ENCODE assay signal across 20 cellular contexts in the genomic region with DNA sequence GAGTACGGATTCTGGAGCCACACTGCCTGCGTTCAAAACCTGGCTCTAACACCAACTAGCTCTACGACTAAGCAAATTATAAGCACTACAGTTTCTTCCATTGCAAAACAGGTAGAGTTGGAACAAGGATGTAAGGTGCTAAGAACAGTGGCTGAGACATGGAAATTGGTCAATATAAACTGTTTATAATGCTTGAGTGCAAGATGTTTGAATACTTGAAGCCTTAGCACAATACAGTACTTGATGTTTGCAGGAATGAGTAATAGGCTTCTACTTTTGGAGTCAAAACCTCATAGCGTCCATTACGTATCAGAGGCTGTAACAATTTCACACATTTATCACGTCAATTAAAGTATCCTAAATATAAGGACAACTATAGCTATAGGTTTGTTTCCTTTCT. TPM values are rescaled to one million over a fixed set of nuclear protein-coding genes. Genes with fewer than 3 reads are reported as not detected.
DNase-seq lines count a peak whose midpoint lies in the region; ATAC-seq, FAIRE-seq and TF ChIP-seq lines count a peak whose summit lies in the region.
"Had no signal": no experiment of that assay in that cellular context is flagged by ENCODE, and none has a peak within 500 bp of the region (broad histone marks: within the 10 kb centered on the region; RNA-seq: fewer than 3 reads in every experiment).

No MANE protein-coding gene starts in this region.

- BruUV-seq in HepG2 (replicated peaks; lab: Mats Ljungman, UMichigan) (TSS peak; percentile 10), Panc1 (replicated peaks; lab: Mats Ljungman, UMichigan) (TSS peak; percentile 18)

- H3K9ac ChIP-seq in HepG2 (ENCODE audit: insufficient read depth, low read depth, low read length), result no peak overlapping the region

- no peak for TF ChIP-seq CTCF in HepG2 (CRISPR knock-in tag; IDR thresholded peaks at IDR 0.05)
- TF ChIP-seq CTCF in right lobe of liver (IDR thresholded peaks at IDR 0.05), result no peak
- no peak for TF ChIP-seq CTCF in Panc1 (IDR thresholded peaks at IDR 0.05)
- TF ChIP-seq CTCF in upper lobe of left lung (IDR thresholded peaks at IDR 0.05), result no peak
- no peak for TF ChIP-seq CTCF in pancreas (IDR thresholded peaks at IDR 0.05)

- H3K4me2 ChIP-seq in HepG2 (ENCODE audit: low read depth, low read length), result no peak overlapping the region

- intact Hi-C loops in HepG2 (cut with micrococcal nuclease; ENCODE audit: unreplicated experiment), result no loop called here
- intact Hi-C loops in right lobe of liver (cut with DNase I), result no loop called here
- intact Hi-C loops in Panc1 (cut with micrococcal nuclease; ENCODE audit: unreplicated experiment), result no loop called here
- intact Hi-C loops in pancreas (cut with DNase I), result no loop called here

- H3K4me3 ChIP-seq in HepG2 (replicated peaks in 1 of 3; ENCODE audit: insufficient read depth in 1 of 3, low read depth in 2 of 3, low read length in 3 of 3), result no peak overlapping the region
- no peak overlapping the region for H3K4me3 ChIP-seq in right lobe of liver
- no peak overlapping the region for H3K4me3 ChIP-seq in Panc1 (ENCODE audit: low read depth in 2 of 2, low read length in 2 of 2)
- H3K4me3 ChIP-seq in upper lobe of left lung, result no peak overlapping the region
- no peak overlapping the region for H3K4me3 ChIP-seq in pancreas
- H3K4me3 ChIP-seq: body of pancreas, heart right ventricle, SJCRH30 had no signal

- H3K36me3 ChIP-seq in HepG2 (replicated peaks in 1 of 2; ENCODE audit: control insufficient read depth in 1 of 2, insufficient read depth in 2 of 2, low read length in 2 of 2), result peaks cover 0 to 5% of the 10 kb centered on the region in 2 experiments; a peak in 1 of 5 replicates
- no peaks in the 10 kb centered on the region for H3K36me3 ChIP-seq in right lobe of liver
- H3K36me3 ChIP-seq in Panc1 (ENCODE audit: control insufficient read depth, insufficient read depth, low read length), result peaks cover 5% of the 10 kb centered on the region; the same call in 1 of the 2 replicates
- no peaks in the 10 kb centered on the region for H3K36me3 ChIP-seq in upper lobe of left lung
- no peaks in the 10 kb centered on the region for H3K36me3 ChIP-seq in pancreas

- H4K20me1 ChIP-seq in HepG2 (ENCODE audit: insufficient read depth, low read length), result peaks cover 26% of the 10 kb centered on the region

- TF ChIP-seq POLR2A in HepG2 (IDR thresholded peaks at IDR 0.05; ENCODE audit: insufficient read depth in 1 of 2, low read depth in 2 of 2, low read length in 2 of 2) (no peak), right lobe of liver (IDR thresholded peaks at IDR 0.05) (no peak), upper lobe of left lung (IDR thresholded peaks at IDR 0.05) (no peak)

- H3K27ac ChIP-seq in HepG2 (ENCODE audit: extremely low read length, insufficient read depth, low read length), result no peak overlapping the region
- no peak overlapping the region for H3K27ac ChIP-seq in right lobe of liver
- H3K27ac ChIP-seq in Panc1 (ENCODE audit: low read length), result peak overlapping the region; percentile 92
- peak overlapping the region; percentile 1 for H3K27ac ChIP-seq in layer of hippocampus (ENCODE audit: low read depth, low read length)
- peak overlapping the region in 3 of 4 donors; percentile 20 to 67 (median 31) for H3K27ac ChIP-seq in upper lobe of left lung
- H3K27ac ChIP-seq in pancreas, result no peak overlapping the region
- H3K27ac ChIP-seq: SJCRH30 had no signal

- no peak for TF ChIP-seq EP300 in HepG2 (IDR thresholded peaks at IDR 0.05; ENCODE audit: low read depth in 2 of 2, low read length in 2 of 2)
- TF ChIP-seq EP300 in HepG2 (CRISPR knock-in tag; IDR thresholded peaks at IDR 0.05; ENCODE audit: borderline replicate concordance), result no peak
- TF ChIP-seq EP300 in upper lobe of left lung (IDR thresholded peaks at IDR 0.05), result no peak

- H3K27me3 ChIP-seq in HepG2 (ENCODE audit: control insufficient read depth in 1 of 2, insufficient read depth in 2 of 2, low read length in 2 of 2), result no peaks in the 10 kb centered on the region
- H3K27me3 ChIP-seq in right lobe of liver, result no peaks in the 10 kb centered on the region
- H3K27me3 ChIP-seq in Panc1 (ENCODE audit: control insufficient read depth, insufficient read depth, low read length), result no peaks in the 10 kb centered on the region
- no peaks in the 10 kb centered on the region for H3K27me3 ChIP-seq in layer of hippocampus (ENCODE audit: control insufficient read depth, insufficient read depth, low read length)
- no peaks in the 10 kb centered on the region for H3K27me3 ChIP-seq in upper lobe of left lung
- H3K27me3 ChIP-seq in pancreas, result no peaks in the 10 kb centered on the region
- H3K27me3 ChIP-seq: body of pancreas, heart right ventricle, SJCRH30 had no signal

- CTCF ChIA-PET in HepG2 (lab: Yijun Ruan, JAX; ENCODE audit: low intra/inter-chr PET ratio, low total read pairs) (no interaction called here), Panc1 (lab: Charles Lee) (interaction anchor here (0.6 kb wide), 1 partner anchor 57 kb away, joined by 4 read pairs; no protein-coding TSS in a partner anchor)

- WGBS in HepG2 (ENCODE audit: low lambda C conversion rate), result 94% methylated on average over 6 of the region's 6 CpGs
- WGBS in right lobe of liver (ENCODE audit: insufficient coverage, low coverage, low lambda C conversion rate, missing lambda C conversion rate), result 76% methylated on average over 6 of the region's 6 CpGs
- WGBS in upper lobe of left lung, 2 donors, result 36 to 47% methylated on average over 6 of the region's 6 CpGs
- 86% methylated on average over 6 of the region's 6 CpGs for WGBS in pancreas, 2 donors

- no peak overlapping the region for H2AFZ ChIP-seq in HepG2 (ENCODE audit: low read length)

- ATAC-seq in HepG2 (no peak), right lobe of liver (no peak), Panc1 (no peak), upper lobe of left lung (ENCODE audit: low FRiP score in 2 of 2) (no peak), pancreas (no peak)
- ATAC-seq: body of pancreas; heart right ventricle; sciatic nerve; stimulated activated naive CD8-positive, alpha-beta T cell treated with anti-CD3 and anti-CD28 coated beads, Interleukin-15, amount 100 ng/mL, for 72 hours had no signal

- POLR2A ChIA-PET in HepG2 (lab: Yijun Ruan, JAX) (interaction anchor here (0.7 to 2.7 kb wide), 4 partner anchors 31 to 331 kb away, joined by 3 to 7 read pairs (median 3); no protein-coding TSS in a partner anchor), Panc1 (lab: Charles Lee) (interaction anchor here (0.5 kb wide), 1 partner anchor 45 kb away, joined by 5 read pairs; no protein-coding TSS in a partner anchor)

- no peak for TF ChIP-seq RAD21 in HepG2 (CRISPR knock-in tag; IDR thresholded peaks at IDR 0.05)

- peaks cover 66% of the 10 kb centered on the region for H3K4me1 ChIP-seq in HepG2 (ENCODE audit: insufficient read depth, low read length)
- H3K4me1 ChIP-seq in right lobe of liver, result peaks cover 0 to 23% (median 4%) of the 10 kb centered on the region in 4 donors
- H3K4me1 ChIP-seq in Panc1 (ENCODE audit: control insufficient read depth, insufficient read depth, low read length), result peaks cover 84% of the 10 kb centered on the region
- H3K4me1 ChIP-seq in upper lobe of left lung, result peaks cover 56 to 90% (median 70%) of the 10 kb centered on the region in 4 donors
- peaks cover 25 to 46% (median 35%) of the 10 kb centered on the region in 3 donors for H3K4me1 ChIP-seq in pancreas

- H3K9me3 ChIP-seq in HepG2 (ENCODE audit: low read length) (no peaks in the 10 kb centered on the region), right lobe of liver (no peaks in the 10 kb centered on the region), Panc1 (ENCODE audit: control insufficient read depth, insufficient read depth, low read depth, low read length) (no peaks in the 10 kb centered on the region), upper lobe of left lung (no peaks in the 10 kb centered on the region), pancreas (no peaks in the 10 kb centered on the region)
- H3K9me3 ChIP-seq: body of pancreas, heart right ventricle, SJCRH30 had no signal

- DNase-seq in HepG2 (ENCODE audit: low spot score) (no peak), right lobe of liver (no peak), Panc1 (ENCODE audit: low read depth, low spot score) (no peak), upper lobe of left lung (no peak), NCI-H1105 (lab: John Stamatoyannopoulos, UW) (no peak), pancreas (no peak), GDM1 (lab: John Stamatoyannopoulos, UW) (no peak)
- DNase-seq: activated naive CD4-positive, alpha-beta T cell treated with anti-CD3 and anti-CD28 coated beads for 36 hours; body of pancreas; EL; heart right ventricle; MV-4-11; NCI-H2081 treated with DMSO at 0.1 percent for 48 hours; OCI-M1; SJCRH30; stimulated activated naive CD8-positive, alpha-beta T cell treated with anti-CD3 and anti-CD28 coated beads, Interleukin-15, amount 100 ng/mL, for 72 hours had no signal

- in situ Hi-C loops in HepG2 (cut with HindIII; ENCODE audit: extremely low pct_ligation_motif_present, low pct_unique_long_range_greater_than_20kb) (no loop called here), Panc1 (cut with HindIII; ENCODE audit: low pct_unique_long_range_greater_than_20kb, low sequenced_read_pairs) (no loop called here)

- FAIRE-seq in HepG2 (lab: Jason Lieb, UNC) (no peak), pancreas (lab: Jason Lieb, UNC) (no peak)
- FAIRE-seq: keratinocyte had no signal

- H3K79me2 ChIP-seq in HepG2 (ENCODE audit: insufficient read depth, low read length), result peaks cover 93% of the 10 kb centered on the region

RNA-seq across cellular contexts. Expression of a gene that starts 6.9 kb away (rescaled TPM):
- total RNA-seq in HepG2 (2016; rRNA removed; fragmentation: Illumina TruSeq; extraction: Trizol) (40.6 and 51.5 TPM in 2 replicates), right lobe of liver (10 to 100 TPM; 17.3 to 39.2 (median 32.4) TPM), Panc1 (2021; ENCODE audit: unreplicated experiment) (150 TPM), upper lobe of left lung (100 to 1,000 TPM in 2 of 6 donors, 10 to 100 TPM in 4; 47.4 to 122 (median 85.1) TPM), pancreas (10 to 100 TPM; 21.7 to 45.0 (median 26.4) TPM)
- total RNA-seq in HepG2 (2016; cell fraction: cytosol; rRNA removed; fragmentation: Illumina TruSeq; extraction: Trizol; ENCODE audit: low read depth), result 14.0 and 14.6 TPM in 2 replicates
- 41.6 and 53.9 TPM in 2 replicates for total RNA-seq in HepG2 (2016; cell fraction: insoluble cytoplasmic fraction; rRNA removed; fragmentation: Illumina TruSeq; extraction: Trizol)
- 20.7 and 21.7 TPM in 2 replicates for total RNA-seq in HepG2 (2016; cell fraction: membrane; rRNA removed; fragmentation: Illumina TruSeq; extraction: Trizol)
- 45.1 and 47.6 TPM in 2 replicates for total RNA-seq in HepG2 (2016; cell fraction: nucleus; rRNA removed; fragmentation: Illumina TruSeq; extraction: Trizol)
- polyA plus RNA-seq in HepG2 (2011; rRNA removed) (53.3 and 55.2 TPM in 2 replicates), pancreas (10 to 100 TPM; 19.4 to 34.2 TPM)
- polyA plus RNA-seq in HepG2 (2011; cell fraction: cytosol; rRNA removed), result 31.0 and 44.8 TPM in 2 replicates
- polyA plus RNA-seq in HepG2 (2011; cell fraction: nucleus; rRNA removed), result 26.5 and 38.0 TPM in 2 replicates
- polyA plus RNA-seq in HepG2 (2012), result 47.1 and 62.0 TPM in 2 replicates
- 4.3 and 4.4 TPM in 2 replicates for polyA plus RNA-seq in HepG2 (2016; cell fraction: cytosol; fragmentation: Illumina TruSeq; extraction: Trizol; ENCODE audit: low read depth)
- 49.2 and 49.9 TPM in 2 replicates for polyA plus RNA-seq in HepG2 (2016; cell fraction: insoluble cytoplasmic fraction; fragmentation: Illumina TruSeq; extraction: Trizol; ENCODE audit: low read depth)
- 12.7 and 13.5 TPM in 2 replicates for polyA plus RNA-seq in HepG2 (2016; cell fraction: membrane; fragmentation: Illumina TruSeq; extraction: Trizol; ENCODE audit: low read depth)
- 51.3 and 57.2 TPM in 2 replicates for polyA plus RNA-seq in HepG2 (2016; cell fraction: nucleus; fragmentation: Illumina TruSeq; extraction: Trizol; ENCODE audit: insufficient read depth, low read depth)
- 48.0 and 50.4 TPM in 2 replicates for polyA minus RNA-seq in HepG2 (2011; rRNA and poly(A)+ RNA removed; ENCODE audit: low replicate concordance)
- 38.7 and 41.0 TPM in 2 replicates for polyA minus RNA-seq in HepG2 (2011; cell fraction: cytosol; rRNA and poly(A)+ RNA removed)
- polyA minus RNA-seq in HepG2 (2011; cell fraction: nucleus; rRNA and poly(A)+ RNA removed), result 71.3 and 106 TPM in 2 replicates
- 85.3 TPM for polyA plus RNA-seq in Panc1 (2012; ENCODE audit: insufficient read length)

RNA-seq across cellular contexts. Expression of a gene that starts 59.6 kb away (rescaled TPM):
- total RNA-seq in HepG2 (2016; rRNA removed; fragmentation: Illumina TruSeq; extraction: Trizol) (0.04 and 0.10 TPM in 2 replicates), right lobe of liver (not detected), Panc1 (2021; ENCODE audit: unreplicated experiment) (0.10 TPM), upper lobe of left lung (not detected), pancreas (not detected)
- total RNA-seq in HepG2 (2016; cell fraction: cytosol; rRNA removed; fragmentation: Illumina TruSeq; extraction: Trizol; ENCODE audit: low read depth), result not detected in 2 replicates
- total RNA-seq in HepG2 (2016; cell fraction: insoluble cytoplasmic fraction; rRNA removed; fragmentation: Illumina TruSeq; extraction: Trizol), result 0.04 TPM in 1 of 2 replicates, not detected in the other
- total RNA-seq in HepG2 (2016; cell fraction: membrane; rRNA removed; fragmentation: Illumina TruSeq; extraction: Trizol), result not detected in 2 replicates
- not detected in 2 replicates for total RNA-seq in HepG2 (2016; cell fraction: nucleus; rRNA removed; fragmentation: Illumina TruSeq; extraction: Trizol)
- polyA plus RNA-seq in HepG2 (2011; rRNA removed) (0.07 and 0.10 TPM in 2 replicates), pancreas (not detected)
- polyA plus RNA-seq in HepG2 (2011; cell fraction: cytosol; rRNA removed), result 0.10 and 0.23 TPM in 2 replicates
- 0.10 and 0.14 TPM in 2 replicates for polyA plus RNA-seq in HepG2 (2011; cell fraction: nucleus; rRNA removed)
- polyA plus RNA-seq in HepG2 (2012), result 0.20 and 0.24 TPM in 2 replicates
- not detected in 2 replicates for polyA plus RNA-seq in HepG2 (2016; cell fraction: cytosol; fragmentation: Illumina TruSeq; extraction: Trizol; ENCODE audit: low read depth)
- polyA plus RNA-seq in HepG2 (2016; cell fraction: insoluble cytoplasmic fraction; fragmentation: Illumina TruSeq; extraction: Trizol; ENCODE audit: low read depth), result 0.19 TPM in 1 of 2 replicates, not detected in the other
- not detected in 2 replicates for polyA plus RNA-seq in HepG2 (2016; cell fraction: membrane; fragmentation: Illumina TruSeq; extraction: Trizol; ENCODE audit: low read depth)
- not detected in 2 replicates for polyA plus RNA-seq in HepG2 (2016; cell fraction: nucleus; fragmentation: Illumina TruSeq; extraction: Trizol; ENCODE audit: insufficient read depth, low read depth)
- 0.20 and 0.37 TPM in 2 replicates for polyA minus RNA-seq in HepG2 (2011; rRNA and poly(A)+ RNA removed; ENCODE audit: low replicate concordance)
- not detected in 2 replicates for polyA minus RNA-seq in HepG2 (2011; cell fraction: cytosol; rRNA and poly(A)+ RNA removed)
- not detected in 2 replicates for polyA minus RNA-seq in HepG2 (2011; cell fraction: nucleus; rRNA and poly(A)+ RNA removed)
- polyA plus RNA-seq in Panc1 (2012; ENCODE audit: insufficient read length), result 0.19 TPM
- total RNA-seq: body of pancreas, heart right ventricle, mesenteric fat pad, sciatic nerve, SJCRH30 had no signal

Comparison
In these comparisons a context has a peak if more than half of its experiments do, and no peak if none do; other contexts are left out.
1. H3K27ac ChIP-seq: peak in Panc1 (single experiment), layer of hippocampus (single experiment) and upper lobe of left lung (3 of 4); none in HepG2 (single experiment), right lobe of liver (0 of 3) and pancreas (0 of 4).